ENCODE assay signal across 12 cellular contexts in genomic region chr21:42526379-42526727, GRCh38. TPM values are rescaled to one million over a fixed set of nuclear protein-coding genes. Genes with fewer than 3 reads are reported as not detected.
DNase-seq lines count a peak whose midpoint lies in the region; ATAC-seq, FAIRE-seq and TF ChIP-seq lines count a peak whose summit lies in the region.
"Had no signal": no experiment of that assay in that cellular context is flagged by ENCODE, and none has a peak within 500 bp of the region (broad histone marks: within the 10 kb centered on the region; RNA-seq: fewer than 3 reads in every experiment).

No MANE protein-coding gene starts in this region.

- H3K27ac ChIP-seq in GM12878 (ENCODE audit: control insufficient read depth, insufficient read depth) (peak overlapping the region; percentile 87), thyroid gland (peak overlapping the region; percentile 87 to 94 (median 91))

- H4K20me1 ChIP-seq in GM12878 (ENCODE audit: control insufficient read depth, insufficient read depth) = no peaks in the 10 kb centered on the region

- CTCF ChIA-PET in GM12878 (lab: Yijun Ruan, JAX) = interaction anchor here (1.6 to 7.5 kb wide), 5 partner anchors 10 to 59 kb away, joined by 4 to 65 read pairs (median 9); partner anchors contain the start of gene SLC37A1

- H3K79me2 ChIP-seq in GM12878 (ENCODE audit: control insufficient read depth, insufficient read depth, low read length) = peaks cover 4% of the 10 kb centered on the region

- TF ChIP-seq CTCF in GM12878 (IDR thresholded peaks at IDR 0.05 in 2 of 3, conservative IDR thresholded peaks at IDR 0.05 in 1 of 3; ENCODE audit: control insufficient read depth in 2 of 3, extremely low read depth in 1 of 3, insufficient read depth in 1 of 3, low read depth in 3 of 3, low read length in 3 of 3) (no peak), thyroid gland (IDR thresholded peaks at IDR 0.05) (no peak)

- H3K4me1 ChIP-seq in GM12878 (ENCODE audit: control insufficient read depth, insufficient read depth, low read length) (peaks cover 69% of the 10 kb centered on the region), thyroid gland (peaks cover 50 to 66% of the 10 kb centered on the region in 2 donors)

- H3K36me3 ChIP-seq in GM12878 (ENCODE audit: control insufficient read depth in 2 of 2, insufficient read depth in 2 of 2, low read length in 1 of 2) (peaks cover 6 to 11% of the 10 kb centered on the region in 2 experiments), thyroid gland (no peaks in the 10 kb centered on the region)

- H3K4me1 Mint-ChIP-seq in memory B cell = peaks cover 62% of the 10 kb centered on the region

- intact Hi-C loops in GM12878 (cut with micrococcal nuclease; ENCODE audit: unreplicated experiment) (no loop called here), thyroid gland (cut with DNase I) (no loop called here)

- no peak overlapping the region for H2AFZ ChIP-seq in GM12878 (ENCODE audit: control insufficient read depth, low read depth, low read length)

- RAD21 ChIA-PET in GM12878 (lab: Charles Lee; ENCODE audit: unreplicated experiment) = interaction anchor here (1.8 to 7.7 kb wide), 7 partner anchors 10 to 103 kb away, joined by 5 to 87 read pairs (median 30); partner anchors contain the start of gene SLC37A1

- H3K9me3 ChIP-seq in GM12878 (replicated peaks; ENCODE audit: control insufficient read depth, insufficient read depth, low read length) (no peaks in the 10 kb centered on the region), thyroid gland (no peaks in the 10 kb centered on the region)

- H3K4me3 ChIP-seq in GM12878 (no peak overlapping the region), thyroid gland (replicated peaks in 1 of 3) (no peak overlapping the region)

- H3K9me3 Mint-ChIP-seq in memory B cell = no peaks in the 10 kb centered on the region
- H3K9me3 Mint-ChIP-seq: activated T-cell treated with anti-CD3 and anti-CD28 coated beads, Interleukin-2, amount 50 U/mL, for 24 hours had no signal

- no peak overlapping the region for H3K9ac ChIP-seq in GM12878 (ENCODE audit: control insufficient read depth, insufficient read depth, low read length)

- TSS peak; percentile 50 for BruUV-seq in GM12878 (replicated peaks; lab: Mats Ljungman, UMichigan)

- peak overlapping the region; percentile 100 for H3K27ac Mint-ChIP-seq in memory B cell

- no peaks in the 10 kb centered on the region for H3K27me3 Mint-ChIP-seq in memory B cell
- H3K27me3 Mint-ChIP-seq: activated T-cell treated with anti-CD3 and anti-CD28 coated beads, Interleukin-2, amount 50 U/mL, for 24 hours had no signal

- 61% methylated on average over 9 of the region's 9 CpGs for WGBS in GM12878 (ENCODE audit: insufficient coverage, insufficient replicate concordance, low lambda C conversion rate, missing lambda C conversion rate)
- WGBS in thyroid gland, 2 donors = 25 to 30% methylated on average over 9 of the region's 9 CpGs

- H3K27me3 ChIP-seq in GM12878 (replicated peaks in 1 of 2; ENCODE audit: control insufficient read depth in 2 of 2, insufficient read depth in 2 of 2, low read length in 1 of 2) = no peaks in the 10 kb centered on the region
- no peaks in the 10 kb centered on the region for H3K27me3 ChIP-seq in thyroid gland

- no peak for TF ChIP-seq EP300 in GM12878 (IDR thresholded peaks at IDR 0.05; ENCODE audit: borderline replicate concordance in 1 of 2, control insufficient read depth in 1 of 2, low read depth in 2 of 2, low read length in 2 of 2)

- ATAC-seq in GM12878 = no peak
- ATAC-seq in memory B cell (ENCODE audit: low read depth) = no peak
- ATAC-seq in GM21390 (IDR thresholded peaks at IDR 0.05; ENCODE audit: unreplicated experiment) = no peak
- ATAC-seq in GM18519 (IDR thresholded peaks at IDR 0.05; ENCODE audit: low FRiP score, unreplicated experiment) = no peak

- no peak for FAIRE-seq in GM12878 (lab: Jason Lieb, UNC)
- FAIRE-seq: colon had no signal

- TF ChIP-seq RAD21 in GM12878 (IDR thresholded peaks at IDR 0.05; ENCODE audit: insufficient read depth, low read depth, low read length) = no peak

- peaks cover 22% of the 10 kb centered on the region for H3K36me3 Mint-ChIP-seq in memory B cell

- H3K4me2 ChIP-seq in GM12878 (ENCODE audit: control insufficient read depth, insufficient read depth) = peak overlapping the region; percentile 22; the same call in 1 of the 2 replicates

- POLR2A ChIA-PET in GM12878 (lab: Charles Lee) = interaction anchor here (0.5 to 6.7 kb wide), 10 partner anchors 10 to 120 kb away, joined by 3 to 82 read pairs (median 7); partner anchors contain the start of gene SLC37A1

- SMC1A ChIA-PET in GM12878 (lab: Charles Lee; ENCODE audit: uncharacterized antibody, unreplicated experiment) = interaction anchor here (1.1 to 10.8 kb wide), 10 partner anchors 10 to 133 kb away, joined by 3 to 132 read pairs (median 14); partner anchors contain the start of gene SLC37A1

- TF ChIP-seq POLR2A in GM12878 (IDR thresholded peaks at IDR 0.05; ENCODE audit: low read depth, low read length) = 0 out of 2 replicates have a peak, but pooled peaks have one; percentile 15
- TF ChIP-seq POLR2A in thyroid gland (IDR thresholded peaks at IDR 0.05) = no peak

- H3K4me3 Mint-ChIP-seq in memory B cell = peak overlapping the region; percentile 50

- in situ Hi-C loops in GM12878 (cut with MboI) = no loop called here

- DNase-seq in activated effector memory CD4-positive, alpha-beta T cell treated with anti-CD3 and anti-CD28 coated beads, Interleukin-2, amount 50 U/mL, for 16 hours = peak; percentile 24
- DNase-seq in activated effector memory CD4-positive, alpha-beta T cell treated with Interleukin-2 at 50 U/mL for 16 hours = no peak
- DNase-seq in GM12878 (ENCODE audit: low read depth, low spot score) (no peak), memory B cell (ENCODE audit: low spot score in 2 of 2) (no peak), thyroid gland (peak; percentile 87 to 89), GF-D8 (lab: John Stamatoyannopoulos, UW) (no peak)
- DNase-seq: activated T-cell treated with anti-CD3 and anti-CD28 coated beads, Interleukin-2, amount 50 U/mL, for 24 hours had no signal

TF ChIP-seq in GM12878, 131 proteins besides CTCF, POLR2A, EP300 and RAD21 (continues in another document):
- TF ChIP-seq PAX8 (IDR thresholded peaks at IDR 0.05) (no peak), BRCA1 (IDR thresholded peaks at IDR 0.05; ENCODE audit: low read depth, low read length) (no peak)
- TF ChIP-seq, protein P1, sequence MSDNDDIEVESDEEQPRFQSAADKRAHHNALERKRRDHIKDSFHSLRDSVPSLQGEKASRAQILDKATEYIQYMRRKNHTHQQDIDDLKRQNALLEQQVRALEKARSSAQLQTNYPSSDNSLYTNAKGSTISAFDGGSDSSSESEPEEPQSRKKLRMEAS (IDR thresholded peaks at IDR 0.05; ENCODE audit: low read depth, low read length) = no peak

RNA-seq across cellular contexts. Expression of gene SLC37A1, which starts 12.7 kb away (rescaled TPM):
- total RNA-seq in GM12878 (2013; cell fraction: nucleolus; rRNA removed) = 129 and 143 TPM in 2 replicates
- total RNA-seq in GM12878 (2014; rRNA removed) (33.0 and 35.5 TPM in 2 replicates), GM12878 (2014; rRNA removed; fragmentation: Illumina TruSeq; extraction: Trizol) (19.2 and 19.7 TPM in 2 replicates), GM12878 (2021) (30.7 and 34.8 TPM in 2 replicates), thyroid gland (10 to 100 TPM; 26.1 to 37.9 (median 34.9) TPM)
- polyA plus RNA-seq in GM12878 (2011; ENCODE audit: low read depth) = 6.2 TPM
- polyA plus RNA-seq in GM12878 (2011; rRNA removed) (17.7 and 23.3 TPM in 2 replicates), GM12878 (2014; fragmentation: Illumina TruSeq; extraction: Trizol) (12.0 and 18.4 TPM in 2 replicates), GM12878 (2014; fragmentation: Nextera tagmentation; extraction: Ambion mirVana) (1 to 10 TPM; 1.1 to 2.4 TPM), GM12878 (2014; rRNA removed) (25.4 and 26.5 TPM in 2 replicates), GM12878 (2016; fragmentation: Nextera tagmentation; extraction: Ambion mirVana) (10 to 100 TPM; 28.0 to 32.0 TPM)
- polyA plus RNA-seq in GM12878 (2011; cell fraction: cytosol; rRNA removed) = 20.2 and 24.6 TPM in 2 replicates
- 75.0 and 82.4 TPM in 2 replicates for polyA plus RNA-seq in GM12878 (2011; cell fraction: nucleus; rRNA removed)
- 17.7 and 18.5 TPM in 2 replicates for polyA plus RNA-seq in GM12878 (2012)
- 22.6 and 32.2 TPM in 2 replicates for polyA minus RNA-seq in GM12878 (2011; rRNA and poly(A)+ RNA removed)
- 8.6 and 12.4 TPM in 2 replicates for polyA minus RNA-seq in GM12878 (2011; cell fraction: cytosol; rRNA and poly(A)+ RNA removed)
- polyA minus RNA-seq in GM12878 (2011; cell fraction: nucleus; rRNA and poly(A)+ RNA removed) = 43.9 and 56.5 TPM in 2 replicates

RNA-seq across cellular contexts. Expression of gene RSPH1, which starts 30.3 kb away (rescaled TPM):
- total RNA-seq in GM12878 (2013; cell fraction: nucleolus; rRNA removed) = 0.56 and 0.78 TPM in 2 replicates
- 0.11 and 0.33 TPM in 2 replicates for total RNA-seq in GM12878 (2014; rRNA removed)
- total RNA-seq in GM12878 (2014; rRNA removed; fragmentation: Illumina TruSeq; extraction: Trizol) = 0.27 and 0.37 TPM in 2 replicates
- total RNA-seq in GM12878 (2021) = 0.27 and 0.28 TPM in 2 replicates
- polyA plus RNA-seq in GM12878 (2011; ENCODE audit: low read depth) = 0.94 TPM
- polyA plus RNA-seq in GM12878 (2011; rRNA removed) = 0.38 and 0.59 TPM in 2 replicates
- polyA plus RNA-seq in GM12878 (2011; cell fraction: cytosol; rRNA removed) = 0.10 and 0.21 TPM in 2 replicates
- 0.16 and 0.22 TPM in 2 replicates for polyA plus RNA-seq in GM12878 (2011; cell fraction: nucleus; rRNA removed)
- polyA plus RNA-seq in GM12878 (2012) = 0.79 and 1.1 TPM in 2 replicates
- 0.37 and 0.67 TPM in 2 replicates for polyA plus RNA-seq in GM12878 (2014; fragmentation: Illumina TruSeq; extraction: Trizol)
- polyA plus RNA-seq in GM12878 (2014; fragmentation: Nextera tagmentation; extraction: Ambion mirVana) = under 1 TPM; 0.37 to 0.38 TPM
- 0.19 and 0.81 TPM in 2 replicates for polyA plus RNA-seq in GM12878 (2014; rRNA removed)
- polyA plus RNA-seq in GM12878 (2016; fragmentation: Nextera tagmentation; extraction: Ambion mirVana) = 1 to 10 TPM; 1.2 to 1.4 TPM
- 0.88 TPM in 1 of 2 replicates, not detected in the other for polyA minus RNA-seq in GM12878 (2011; rRNA and poly(A)+ RNA removed)
- not detected in 2 replicates for polyA minus RNA-seq in GM12878 (2011; cell fraction: cytosol; rRNA and poly(A)+ RNA removed)
- polyA minus RNA-seq in GM12878 (2011; cell fraction: nucleus; rRNA and poly(A)+ RNA removed) = not detected in 2 replicates
- total RNA-seq in thyroid gland = 1 to 10 TPM; 2.7 to 3.7 (median 3.0) TPM
- total RNA-seq: HT1080; T-helper 2 cell treated with Interferon-gamma antibody and Interleukin-4, amounts not matched to agents 100 ng/mL and 5 ng/mL, for 36 hours had no signal

Comparison
In these comparisons a context has a peak if more than half of its experiments do, and no peak if none do; other contexts are left out.
1. DNase-seq: peak in activated effector memory CD4-positive, alpha-beta T cell treated with anti-CD3 and anti-CD28 coated beads, Interleukin-2, amount 50 U/mL, for 16 hours (single experiment) and thyroid gland (2 of 2); none in activated effector memory CD4-positive, alpha-beta T cell treated with Interleukin-2 at 50 U/mL for 16 hours (single experiment), GM12878 (single experiment), memory B cell (0 of 2) and GF-D8 (single experiment).